ENCODE assay signal across 19 cellular contexts in genomic region chr4:98571161-98571786, GRCh38.
DNase-seq lines count a peak whose midpoint lies in the region; ATAC-seq and TF ChIP-seq lines count a peak whose summit lies in the region.
"Had no signal": no experiment of that assay in that cellular context is flagged by ENCODE, and none has a peak within 500 bp of the region (broad histone marks: within the 10 kb centered on the region; RNA-seq: fewer than 3 reads in every experiment).

No MANE protein-coding gene starts in this region.

- H3K9me3 Mint-ChIP-seq in activated T-cell treated with anti-CD3 and anti-CD28 coated beads, Interleukin-2, amount 50 U/mL, for 72 hours: no peaks in the 10 kb centered on the region
- H3K9me3 Mint-ChIP-seq in activated T-helper 1 cell treated with anti-CD3 and anti-CD28 coated beads, Interleukin-12 subunit alpha, Interleukin-12 subunit beta, Interleukin-2, Interleukin-4 antibody, amounts not matched to agents 30 ng/mL and 10 ng/mL and 1 ng/mL, durations not matched to agents 14 hours and 24 hours and 36 hours: no peaks in the 10 kb centered on the region
- no peaks in the 10 kb centered on the region for H3K9me3 Mint-ChIP-seq in stimulated activated naive CD8-positive, alpha-beta T cell treated with anti-CD3 and anti-CD28 coated beads, Interleukin-15, amount 100 ng/mL, for 72 hours
- H3K9me3 Mint-ChIP-seq: activated naive CD4-positive, alpha-beta T cell treated with anti-CD3 and anti-CD28 coated beads, Interleukin-2, amount 10 ng/mL, durations not matched to agents 7 days and 5 days; activated T-cell treated with anti-CD3 and anti-CD28 coated beads, Interleukin-2, amount 50 U/mL, for 4 hours; WTC11 had no signal

- peaks cover 0 to 6% of the 10 kb centered on the region in 2 donors for H3K36me3 Mint-ChIP-seq in activated T-cell treated with anti-CD3 and anti-CD28 coated beads, Interleukin-2, amount 50 U/mL, for 72 hours (ENCODE audit: insufficient read depth in 2 of 2)
- peaks cover 25% of the 10 kb centered on the region for H3K36me3 Mint-ChIP-seq in activated T-helper 1 cell treated with anti-CD3 and anti-CD28 coated beads, Interleukin-12 subunit alpha, Interleukin-12 subunit beta, Interleukin-2, Interleukin-4 antibody, amounts not matched to agents 30 ng/mL and 10 ng/mL and 1 ng/mL, durations not matched to agents 14 hours and 24 hours and 36 hours (ENCODE audit: low read depth)

- H3K4me1 ChIP-seq in Peyer's patch: peaks cover 0 to 6% (median 0%) of the 10 kb centered on the region in 4 donors
- H3K4me1 ChIP-seq: BE2C had no signal

- H3K9me3 ChIP-seq in Peyer's patch: no peaks in the 10 kb centered on the region
- H3K9me3 ChIP-seq: BE2C had no signal

- no peak overlapping the region for H3K4me3 ChIP-seq in Peyer's patch
- H3K4me3 ChIP-seq: SK-N-MC, skin epidermis had no signal

- H3K36me3 ChIP-seq in Peyer's patch: no peaks in the 10 kb centered on the region
- H3K36me3 ChIP-seq: BE2C had no signal

- H3K27me3 ChIP-seq in layer of hippocampus (ENCODE audit: control insufficient read depth, insufficient read depth, low read length) (no peaks in the 10 kb centered on the region), Peyer's patch (no peaks in the 10 kb centered on the region)
- H3K27me3 ChIP-seq: BE2C had no signal

- peak overlapping the region in 1 of 2 donors; percentile 58 for H3K4me3 Mint-ChIP-seq in activated T-cell treated with anti-CD3 and anti-CD28 coated beads, Interleukin-2, amount 50 U/mL, for 72 hours
- H3K4me3 Mint-ChIP-seq in activated T-helper 1 cell treated with anti-CD3 and anti-CD28 coated beads, Interleukin-12 subunit alpha, Interleukin-12 subunit beta, Interleukin-2, Interleukin-4 antibody, amounts not matched to agents 30 ng/mL and 10 ng/mL and 1 ng/mL, durations not matched to agents 14 hours and 24 hours and 36 hours: no peak overlapping the region
- no peak overlapping the region for H3K4me3 Mint-ChIP-seq in stimulated activated naive CD8-positive, alpha-beta T cell treated with anti-CD3 and anti-CD28 coated beads, Interleukin-15, amount 100 ng/mL, for 72 hours
- H3K4me3 Mint-ChIP-seq: activated naive CD4-positive, alpha-beta T cell treated with anti-CD3 and anti-CD28 coated beads, Interleukin-2, amount 10 ng/mL, durations not matched to agents 7 days and 5 days; activated T-cell treated with anti-CD3 and anti-CD28 coated beads, Interleukin-2, amount 50 U/mL, for 4 hours; WTC11 had no signal

- peaks cover 39% of the 10 kb centered on the region for H3K4me1 Mint-ChIP-seq in activated T-cell treated with anti-CD3 and anti-CD28 coated beads, Interleukin-2, amount 50 U/mL, for 72 hours (ENCODE audit: low read depth)
- peaks cover 49% of the 10 kb centered on the region for H3K4me1 Mint-ChIP-seq in activated T-helper 1 cell treated with anti-CD3 and anti-CD28 coated beads, Interleukin-12 subunit alpha, Interleukin-12 subunit beta, Interleukin-2, Interleukin-4 antibody, amounts not matched to agents 30 ng/mL and 10 ng/mL and 1 ng/mL, durations not matched to agents 14 hours and 24 hours and 36 hours (ENCODE audit: low read depth)
- H3K4me1 Mint-ChIP-seq in stimulated activated naive CD8-positive, alpha-beta T cell treated with anti-CD3 and anti-CD28 coated beads, Interleukin-15, amount 100 ng/mL, for 72 hours: peaks cover 35% of the 10 kb centered on the region
- H3K4me1 Mint-ChIP-seq: activated naive CD4-positive, alpha-beta T cell treated with anti-CD3 and anti-CD28 coated beads, Interleukin-2, amount 10 ng/mL, durations not matched to agents 7 days and 5 days had no signal

- ATAC-seq in activated T-cell treated with anti-CD3 and anti-CD28 coated beads, Interleukin-2, amount 50 U/mL, for 72 hours (replicated peaks in 1 of 2): peak; percentile 58 to 74
- peak; percentile 69 for ATAC-seq in stimulated activated naive CD8-positive, alpha-beta T cell treated with anti-CD3 and anti-CD28 coated beads, Interleukin-15, amount 100 ng/mL, for 72 hours
- ATAC-seq in GM21825 (IDR thresholded peaks at IDR 0.05; ENCODE audit: unreplicated experiment): no peak
- ATAC-seq: WTC11 had no signal

- no peak overlapping the region for H3K27ac Mint-ChIP-seq in activated T-cell treated with anti-CD3 and anti-CD28 coated beads, Interleukin-2, amount 50 U/mL, for 72 hours
- peak overlapping the region; percentile 15 for H3K27ac Mint-ChIP-seq in activated T-helper 1 cell treated with anti-CD3 and anti-CD28 coated beads, Interleukin-12 subunit alpha, Interleukin-12 subunit beta, Interleukin-2, Interleukin-4 antibody, amounts not matched to agents 30 ng/mL and 10 ng/mL and 1 ng/mL, durations not matched to agents 14 hours and 24 hours and 36 hours
- peak overlapping the region; percentile 51 to 98 for H3K27ac Mint-ChIP-seq in stimulated activated naive CD8-positive, alpha-beta T cell treated with anti-CD3 and anti-CD28 coated beads, Interleukin-15, amount 100 ng/mL, for 72 hours
- H3K27ac Mint-ChIP-seq: activated naive CD4-positive, alpha-beta T cell treated with anti-CD3 and anti-CD28 coated beads, Interleukin-2, amount 10 ng/mL, durations not matched to agents 7 days and 5 days had no signal

- H3K27me3 Mint-ChIP-seq in activated T-cell treated with anti-CD3 and anti-CD28 coated beads, Interleukin-2, amount 50 U/mL, for 72 hours (ENCODE audit: low read depth): no peaks in the 10 kb centered on the region
- H3K27me3 Mint-ChIP-seq in activated T-helper 1 cell treated with anti-CD3 and anti-CD28 coated beads, Interleukin-12 subunit alpha, Interleukin-12 subunit beta, Interleukin-2, Interleukin-4 antibody, amounts not matched to agents 30 ng/mL and 10 ng/mL and 1 ng/mL, durations not matched to agents 14 hours and 24 hours and 36 hours (ENCODE audit: insufficient read depth): no peaks in the 10 kb centered on the region
- H3K27me3 Mint-ChIP-seq in stimulated activated naive CD8-positive, alpha-beta T cell treated with anti-CD3 and anti-CD28 coated beads, Interleukin-15, amount 100 ng/mL, for 72 hours: no peaks in the 10 kb centered on the region
- H3K27me3 Mint-ChIP-seq: activated naive CD4-positive, alpha-beta T cell treated with anti-CD3 and anti-CD28 coated beads, Interleukin-2, amount 10 ng/mL, durations not matched to agents 7 days and 5 days had no signal

- TF ChIP-seq CTCF in Peyer's patch (IDR thresholded peaks at IDR 0.05): no peak

- H3K27ac ChIP-seq in layer of hippocampus (ENCODE audit: low read depth, low read length) (peak overlapping the region; percentile 13), Peyer's patch (no peak overlapping the region)
- H3K27ac ChIP-seq: KMS-11, SK-N-MC, skin epidermis had no signal

- TF ChIP-seq POLR2A in Peyer's patch (IDR thresholded peaks at IDR 0.05): no peak

- intact Hi-C loops in activated T-helper 1 cell treated with anti-CD3 and anti-CD28 coated beads, Interleukin-12 subunit alpha, Interleukin-12 subunit beta, Interleukin-2, Interleukin-4 antibody, amounts not matched to agents 30 ng/mL and 10 ng/mL and 1 ng/mL, durations not matched to agents 14 hours and 24 hours and 36 hours (cut with micrococcal nuclease): loop anchor here (2.0 kb wide), 1 partner anchor 30 kb away; no protein-coding TSS in a partner anchor

- DNase-seq in activated T-cell treated with anti-CD3 and anti-CD28 coated beads, Interleukin-2, amount 50 U/mL, for 72 hours: no peak
- no peak for DNase-seq in activated T-cell treated with anti-CD3 and anti-CD28 coated beads, Interleukin-2, amount 50 U/mL, for 1 hour
- DNase-seq in activated T-helper 1 cell treated with anti-CD3 and anti-CD28 coated beads, Interleukin-12 subunit alpha, Interleukin-12 subunit beta, Interleukin-2, Interleukin-4 antibody, amounts not matched to agents 30 ng/mL and 10 ng/mL and 1 ng/mL, durations not matched to agents 14 hours and 24 hours and 36 hours (ENCODE audit: low spot score): no peak
- DNase-seq in stimulated activated naive CD8-positive, alpha-beta T cell treated with anti-CD3 and anti-CD28 coated beads, Interleukin-15, amount 100 ng/mL, for 72 hours: no peak
- DNase-seq in Peyer's patch (no peak), inferior parietal cortex (ENCODE audit: extremely low spot score) (no peak)
- DNase-seq: activated naive CD4-positive, alpha-beta T cell treated with anti-CD3 and anti-CD28 coated beads, Interleukin-2, amount 10 ng/mL, durations not matched to agents 7 days and 5 days; activated T-cell treated with anti-CD3 and anti-CD28 coated beads, Interleukin-2, amount 50 U/mL, for 4 hours; aorta; BE2C; mammary epithelial cell; NCI-H187 treated with DMSO at 0.1 percent for 48 hours; stimulated activated CD4-positive, alpha-beta T cell treated with anti-CD3 and anti-CD28 coated beads, Interleukin-1b, Interleukin-23, amount 100 ng/mL, for 48 hours had no signal
